9 cellular contexts compared by ENCODE assay signal in genomic region chr15:78265752-78266224, GRCh38. TPM values are rescaled to one million over a fixed set of nuclear protein-coding genes. Genes with fewer than 3 reads are reported as not detected.
A peak's percentile ranks its signal among the peaks of the same experiment; 100 is the strongest.
DNase-seq lines count a peak whose midpoint lies in the region; ATAC-seq and TF ChIP-seq lines count a peak whose summit lies in the region.
"Had no signal": no experiment of that assay in that cellular context is flagged by ENCODE, and none has a peak within 500 bp of the region (broad histone marks: within the 10 kb centered on the region; RNA-seq: fewer than 3 reads in every experiment).

No MANE protein-coding gene starts in this region.

- H3K4me3 ChIP-seq in GM12865 (ENCODE audit: low read depth, low read length) (0 out of 2 replicates have a peak overlapping the region, but pooled peaks have one; percentile 79), esophagus squamous epithelium (peak overlapping the region in 3 of 4 donors; percentile 57 to 86 (median 72)), psoas muscle (peak overlapping the region; percentile 88)

- ATAC-seq in psoas muscle (peak; percentile 90 to 93 (median 91)), GM18505 (IDR thresholded peaks at IDR 0.05; ENCODE audit: unreplicated experiment) (no peak), GM21723 (IDR thresholded peaks at IDR 0.05; ENCODE audit: unreplicated experiment) (no peak)

- H3K4me1 ChIP-seq in esophagus squamous epithelium (peaks cover 13 to 36% (median 18%) of the 10 kb centered on the region in 3 donors), psoas muscle (peaks cover 46% of the 10 kb centered on the region)

- H3K9me3 ChIP-seq in esophagus squamous epithelium (no peaks in the 10 kb centered on the region), psoas muscle (no peaks in the 10 kb centered on the region)

- no peak for TF ChIP-seq POLR2A in esophagus squamous epithelium (IDR thresholded peaks at IDR 0.05)
- TF ChIP-seq POLR2A in GM18505 (IDR thresholded peaks at IDR 0.05; ENCODE audit: borderline replicate concordance, extremely low read depth, insufficient read depth, insufficient read length): no peak

- DNase-seq in GM12865 (ENCODE audit: low read depth): no peak
- DNase-seq in esophagus squamous epithelium (lab: John Stamatoyannopoulos, UW): no peak
- DNase-seq in psoas muscle: no peak
- no peak for DNase-seq in islet precursor cell
- DNase-seq in GM20000 (ENCODE audit: low spot score): no peak
- DNase-seq: SHP77 had no signal

- peaks cover 0 to 6% (median 0%) of the 10 kb centered on the region in 3 donors for H3K36me3 ChIP-seq in esophagus squamous epithelium
- H3K36me3 ChIP-seq in psoas muscle (ENCODE audit: insufficient read depth in 1 of 2, low read depth in 1 of 2): peaks cover 0 to 8% of the 10 kb centered on the region in 2 donors

- H3K27ac ChIP-seq in VCaP: peak overlapping the region; percentile 97
- H3K27ac ChIP-seq in esophagus squamous epithelium: peak overlapping the region; percentile 81 to 87 (median 86)
- peak overlapping the region; percentile 95 for H3K27ac ChIP-seq in psoas muscle

- TF ChIP-seq CTCF in GM12865 (IDR thresholded peaks at IDR 0.05; ENCODE audit: insufficient read depth, low read depth, low read length, missing control alignments) (no peak), VCaP (conservative IDR thresholded peaks at IDR 0.05) (no peak), esophagus squamous epithelium (IDR thresholded peaks at IDR 0.05) (no peak), psoas muscle (IDR thresholded peaks at IDR 0.05) (no peak), GM20000 (IDR thresholded peaks at IDR 0.05; ENCODE audit: extremely low read depth, missing control alignments) (no peak)

- WGBS in esophagus squamous epithelium, 2 donors: 35 to 66% methylated on average over 9 of the region's 9 CpGs
- WGBS in psoas muscle, 3 donors: 22 to 37% (median 27%) methylated on average over 9 of the region's 9 CpGs

- H3K27me3 ChIP-seq in esophagus squamous epithelium (no peaks in the 10 kb centered on the region), psoas muscle (ENCODE audit: insufficient read depth in 3 of 3, low read length in 2 of 3) (no peaks in the 10 kb centered on the region)

- intact Hi-C loops in esophagus squamous epithelium (cut with DNase I) (no loop called here), psoas muscle (cut with DNase I) (loop anchor here in 1 of 2 donors (10.0 kb wide), 1 partner anchor 261 kb away; no protein-coding TSS in a partner anchor)

RNA-seq across cellular contexts. Expression of gene DNAJA4, which starts 1.4 kb away (rescaled TPM):
- total RNA-seq in esophagus squamous epithelium (10 to 100 TPM in 3 of 4 donors, 1 to 10 TPM in 1; 7.9 to 24.0 (median 15.7) TPM), psoas muscle (100 to 1,000 TPM in 3 of 4 donors, 10 to 100 TPM in 1; 78.5 to 263 (median 184) TPM)
- 100 to 1,000 TPM; 154 to 276 (median 188) TPM for polyA plus RNA-seq in psoas muscle

RNA-seq across cellular contexts. Expression of gene ACSBG1, which starts 31.4 kb away (rescaled TPM):
- under 1 TPM in 2 of 4 donors, not detected in 2; 0.09 to 0.31 TPM for total RNA-seq in esophagus squamous epithelium
- under 1 TPM in 1 of 4 donors, not detected in 3; 0.12 TPM for total RNA-seq in psoas muscle
- under 1 TPM; 0.43 to 0.64 (median 0.59) TPM for polyA plus RNA-seq in psoas muscle

RNA-seq across cellular contexts. Expression of gene SKIC8, which starts 33.6 kb away (rescaled TPM):
- 10 to 100 TPM; 38.7 to 59.6 (median 56.9) TPM for total RNA-seq in esophagus squamous epithelium
- total RNA-seq in psoas muscle: 10 to 100 TPM; 17.7 to 38.6 (median 30.8) TPM
- 10 to 100 TPM; 32.9 to 48.9 (median 39.7) TPM for polyA plus RNA-seq in psoas muscle

Comparison
In these comparisons a context has a peak if more than half of its experiments do, and no peak if none do; other contexts are left out.
1. ATAC-seq: peak in psoas muscle (4 of 4); none in GM18505 (single experiment) and GM21723 (single experiment).
2. Peak in every context shown above with its lines, with median percentiles within 50 percentile points of each other: H3K4me3 ChIP-seq and H3K27ac ChIP-seq.